Comparison of ENCODE assay signal across 25 cellular contexts in the genomic region with DNA sequence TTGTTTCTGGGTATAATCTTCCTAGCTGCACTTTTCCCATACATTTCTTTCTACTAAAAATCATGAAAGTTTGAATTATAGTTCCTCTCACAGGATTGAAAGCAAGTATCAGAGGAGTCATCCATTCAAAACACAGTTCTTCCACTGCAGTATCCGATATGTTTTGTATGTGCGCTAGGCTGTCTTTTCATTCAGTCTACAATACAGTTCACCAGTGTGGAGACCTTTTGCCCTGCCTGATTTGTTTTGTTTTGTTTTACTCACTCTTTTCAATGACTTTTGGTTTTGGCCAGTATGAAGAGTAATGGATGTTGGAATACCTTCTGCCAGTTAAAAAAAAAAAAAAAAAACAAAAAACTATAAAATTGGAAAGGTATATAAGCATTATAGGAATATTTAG.
"Had no signal": no experiment of that assay in that cellular context is flagged by ENCODE, and none has a peak within 500 bp of the region (broad histone marks: within the 10 kb centered on the region; RNA-seq: fewer than 3 reads in every experiment).

No MANE protein-coding gene starts in this region.

- H3K9me3 Mint-ChIP-seq: activated CD4-positive, alpha-beta memory T cell treated with anti-CD3 and anti-CD28 coated beads for 36 hours; activated CD4-positive, alpha-beta T cell treated with anti-CD3 and anti-CD28 coated beads, Interleukin-2, amount 10 ng/mL, durations not matched to agents 24 days and 14 days; activated naive CD4-positive, alpha-beta T cell treated with anti-CD3 and anti-CD28 coated beads for 36 hours; activated T-helper 17 cell treated with anti-CD3 and anti-CD28 coated beads, Interleukin-2, amount 50 U/mL, for 72 hours; brain; T-helper 1 cell treated with Interleukin-12 subunit alpha and Interleukin-12 subunit beta and Interleukin-4 antibody, amounts not matched to agents 30 μg/mL and 1 μg/mL, for 36 hours had no signal

- H3K4me3 Mint-ChIP-seq: activated CD4-positive, alpha-beta memory T cell treated with anti-CD3 and anti-CD28 coated beads for 36 hours; activated CD4-positive, alpha-beta T cell treated with anti-CD3 and anti-CD28 coated beads, Interleukin-2, amount 10 ng/mL, durations not matched to agents 24 days and 14 days; activated naive CD4-positive, alpha-beta T cell treated with anti-CD3 and anti-CD28 coated beads for 36 hours; activated naive CD8-positive, alpha-beta T cell; activated T-helper 17 cell treated with anti-CD3 and anti-CD28 coated beads, Interleukin-2, amount 50 U/mL, for 72 hours; brain; T-helper 1 cell treated with Interleukin-12 subunit alpha and Interleukin-12 subunit beta and Interleukin-4 antibody, amounts not matched to agents 30 μg/mL and 1 μg/mL, for 36 hours had no signal

- H3K4me1 Mint-ChIP-seq: activated CD4-positive, alpha-beta T cell treated with anti-CD3 and anti-CD28 coated beads, Interleukin-2, amount 10 ng/mL, durations not matched to agents 24 days and 14 days; activated T-helper 17 cell treated with anti-CD3 and anti-CD28 coated beads, Interleukin-2, amount 50 U/mL, for 72 hours had no signal

- H3K27ac Mint-ChIP-seq: activated CD4-positive, alpha-beta memory T cell treated with anti-CD3 and anti-CD28 coated beads for 36 hours; activated CD4-positive, alpha-beta T cell treated with anti-CD3 and anti-CD28 coated beads, Interleukin-2, amount 10 ng/mL, durations not matched to agents 24 days and 14 days; activated naive CD4-positive, alpha-beta T cell treated with anti-CD3 and anti-CD28 coated beads for 36 hours; activated naive CD8-positive, alpha-beta T cell; activated T-helper 17 cell treated with anti-CD3 and anti-CD28 coated beads, Interleukin-2, amount 50 U/mL, for 72 hours; T-helper 1 cell treated with Interleukin-12 subunit alpha and Interleukin-12 subunit beta and Interleukin-4 antibody, amounts not matched to agents 30 μg/mL and 1 μg/mL, for 36 hours had no signal

- FAIRE-seq: astrocyte, RCC 7860 had no signal

- H3K27ac ChIP-seq: cardiac muscle cell had no signal

- H3K36me3 Mint-ChIP-seq: activated CD4-positive, alpha-beta memory T cell treated with anti-CD3 and anti-CD28 coated beads for 36 hours; activated naive CD8-positive, alpha-beta T cell; brain had no signal

- H3K27me3 ChIP-seq: cardiac muscle cell had no signal

- H3K4me3 ChIP-seq: cardiac muscle cell had no signal

- H3K27me3 Mint-ChIP-seq: brain had no signal

- H3K36me3 ChIP-seq: cardiac muscle cell had no signal

- DNase-seq: activated CD4-positive, alpha-beta memory T cell treated with anti-CD3 and anti-CD28 coated beads for 36 hours; activated CD4-positive, alpha-beta T cell treated with anti-CD3 and anti-CD28 coated beads, Interleukin-2, amount 10 ng/mL, durations not matched to agents 24 days and 14 days; activated CD4-positive, CD25-positive, alpha-beta regulatory T cell treated with anti-CD3 and anti-CD28 coated beads, Interleukin-2, amount 50 U/mL, for 72 hours; activated gamma-delta T cell; activated naive CD4-positive, alpha-beta T cell treated with anti-CD3 and anti-CD28 coated beads for 36 hours; activated T-cell treated with anti-CD3 and anti-CD28 coated beads for 4 hours; activated T-cell treated with anti-CD3 and anti-CD28 coated beads, Interleukin-2, amount 50 U/mL, for 48 hours; amygdala; Karpas-422; MM.1S; NCI-H1105; NCI-H1436; NCI-H1694 treated with DMSO at 0.1 percent for 48 hours; NCI-H2029 treated with DMSO at 0.1 percent for 48 hours; NCI-H446; NCI-H524; PC-3; SHP77 had no signal
